19 cellular contexts compared by ENCODE assay signal in the genomic region with DNA sequence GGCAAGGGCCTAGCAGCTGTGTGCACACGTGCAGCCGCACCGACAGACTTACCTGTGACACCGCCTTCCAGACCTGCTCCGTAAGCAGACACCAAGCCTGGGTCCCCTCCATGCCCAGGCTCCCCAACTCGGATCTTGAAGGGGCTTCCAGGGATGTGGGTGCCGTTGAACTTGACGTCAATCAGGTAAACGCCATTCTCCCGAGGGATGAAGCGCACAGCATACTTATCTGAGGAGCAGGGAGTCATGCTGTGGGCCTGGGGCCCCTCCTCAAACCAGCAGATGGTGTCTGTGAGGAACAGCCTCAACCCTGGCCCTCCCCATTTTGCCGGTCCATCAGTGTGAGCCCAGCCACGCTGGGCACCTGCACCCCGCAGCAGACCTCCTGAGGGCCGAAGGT. TPM values are rescaled to one million over a fixed set of nuclear protein-coding genes. Genes with fewer than 3 reads are reported as not detected.
A peak's percentile ranks its signal among the peaks of the same experiment; 100 is the strongest.
DNase-seq lines count a peak whose midpoint lies in the region; ATAC-seq and TF ChIP-seq lines count a peak whose summit lies in the region.
"Had no signal": no experiment of that assay in that cellular context is flagged by ENCODE, and none has a peak within 500 bp of the region (broad histone marks: within the 10 kb centered on the region; RNA-seq: fewer than 3 reads in every experiment).

No MANE protein-coding gene starts in this region.

- peak overlapping the region; percentile 17 for H4K8ac ChIP-seq in neuronal stem cell (ENCODE audit: low read depth, low read length)

- no peak overlapping the region for H3K4me3 ChIP-seq in right atrium auricular region
- H3K4me3 ChIP-seq in WERI-Rb-1 (ENCODE audit: low read depth, low read length): no peak overlapping the region
- no peak overlapping the region for H3K4me3 ChIP-seq in neuronal stem cell (ENCODE audit: low read length in 2 of 2)
- H3K4me3 ChIP-seq: testis had no signal

- no peaks in the 10 kb centered on the region for H3K4me1 Mint-ChIP-seq in chondrocyte (ENCODE audit: low read depth)
- no peaks in the 10 kb centered on the region for H3K4me1 Mint-ChIP-seq in progenitor cell of endocrine pancreas (ENCODE audit: low read depth)
- H3K4me1 Mint-ChIP-seq: mesothelial cell of epicardium had no signal

- H3K9me3 ChIP-seq in right atrium auricular region: no peaks in the 10 kb centered on the region
- H3K9me3 ChIP-seq in WERI-Rb-1 (ENCODE audit: severe bottlenecking): no peaks in the 10 kb centered on the region
- no peaks in the 10 kb centered on the region for H3K9me3 ChIP-seq in neuronal stem cell (replicated peaks in 1 of 2; ENCODE audit: control insufficient read depth in 2 of 2, insufficient read depth in 1 of 2, low read depth in 1 of 2, low read length in 2 of 2)
- H3K9me3 ChIP-seq: testis had no signal

- no peak overlapping the region for H3K4ac ChIP-seq in neuronal stem cell (ENCODE audit: low read length)

- no peaks in the 10 kb centered on the region for H3K9me3 Mint-ChIP-seq in chondrocyte (ENCODE audit: low read depth)
- peaks cover 3% of the 10 kb centered on the region for H3K9me3 Mint-ChIP-seq in progenitor cell of endocrine pancreas (ENCODE audit: low read depth)
- H3K9me3 Mint-ChIP-seq: activated naive CD8-positive, alpha-beta T cell treated with anti-CD3 and anti-CD28 coated beads, Interleukin-2, amount 50 U/mL, for 24 hours; activated T-helper 2 cell treated with anti-CD3 and anti-CD28 coated beads, Interferon-gamma antibody, Interleukin-2, Interleukin-4, amounts not matched to agents 10 μg/mL and 5 μg/mL and 100 μg/mL, durations not matched to agents 14 hours and 24 hours and 36 hours; mesothelial cell of epicardium had no signal

- H3K4me3 Mint-ChIP-seq in chondrocyte (ENCODE audit: unreplicated experiment) (no peak overlapping the region), progenitor cell of endocrine pancreas (ENCODE audit: low read depth) (no peak overlapping the region)
- H3K4me3 Mint-ChIP-seq: activated naive CD8-positive, alpha-beta T cell treated with anti-CD3 and anti-CD28 coated beads, Interleukin-2, amount 50 U/mL, for 24 hours; mesothelial cell of epicardium had no signal

- H3K27ac Mint-ChIP-seq in chondrocyte (ENCODE audit: unreplicated experiment): no peak overlapping the region
- H3K27ac Mint-ChIP-seq in progenitor cell of endocrine pancreas: no peak overlapping the region
- H3K27ac Mint-ChIP-seq: activated naive CD8-positive, alpha-beta T cell treated with anti-CD3 and anti-CD28 coated beads, Interleukin-2, amount 50 U/mL, for 24 hours; activated T-helper 2 cell treated with anti-CD3 and anti-CD28 coated beads, Interferon-gamma antibody, Interleukin-2, Interleukin-4, amounts not matched to agents 10 μg/mL and 5 μg/mL and 100 μg/mL, durations not matched to agents 14 hours and 24 hours and 36 hours; mesothelial cell of epicardium had no signal

- intact Hi-C loops in Right ventricle myocardium superior (cut with DNase I): no loop called here

- no peak overlapping the region for H3K14ac ChIP-seq in neuronal stem cell (ENCODE audit: low read length)

- no CpG with 5 or more reads among the region's 15 CpGs for WGBS in neuronal stem cell (ENCODE audit: extremely low coverage in 2 of 2, insufficient read length in 2 of 2, insufficient replicate concordance in 1 of 2), 2 donors

- H2BK120ac ChIP-seq in neuronal stem cell (ENCODE audit: low read depth, low read length): no peak overlapping the region

- H3K36me3 Mint-ChIP-seq in chondrocyte (ENCODE audit: low read depth) (peaks cover 9% of the 10 kb centered on the region), progenitor cell of endocrine pancreas (ENCODE audit: insufficient read depth) (peaks cover 4% of the 10 kb centered on the region)

- no peak overlapping the region for H2AFZ ChIP-seq in neuronal stem cell (ENCODE audit: low read length)

- H3K27ac ChIP-seq in right atrium auricular region: no peak overlapping the region
- peak overlapping the region; percentile 55 for H3K27ac ChIP-seq in WERI-Rb-1
- H3K27ac ChIP-seq in neuronal stem cell (replicated peaks; ENCODE audit: low read length): no peak overlapping the region
- no peak overlapping the region for H3K27ac ChIP-seq in caudate nucleus (ENCODE audit: low read depth, low read length)
- H3K27ac ChIP-seq: foreskin keratinocyte, testis had no signal

- no peak overlapping the region for H3K9ac ChIP-seq in neuronal stem cell (ENCODE audit: low read depth, low read length, poor library complexity)

- ATAC-seq in Right ventricle myocardium superior (ENCODE audit: poor library complexity): no peak
- ATAC-seq: activated naive CD8-positive, alpha-beta T cell treated with anti-CD3 and anti-CD28 coated beads, Interleukin-2, amount 50 U/mL, for 24 hours; foreskin keratinocyte had no signal

- H3K18ac ChIP-seq in neuronal stem cell (ENCODE audit: low read length): no peak overlapping the region

- H3K27me3 ChIP-seq in right atrium auricular region (no peaks in the 10 kb centered on the region), WERI-Rb-1 (ENCODE audit: insufficient read depth, low read depth, severe bottlenecking) (peaks cover 34% of the 10 kb centered on the region), neuronal stem cell (ENCODE audit: control insufficient read depth in 3 of 3, insufficient read depth in 3 of 3, low read depth in 1 of 3, low read length in 3 of 3) (peaks cover 0 to 2% (median 0%) of the 10 kb centered on the region in 3 experiments)
- H3K27me3 ChIP-seq: foreskin keratinocyte, testis had no signal

- no peak overlapping the region for H3K23ac ChIP-seq in neuronal stem cell (ENCODE audit: low read depth, low read length, poor library complexity)

- H2BK15ac ChIP-seq in neuronal stem cell (ENCODE audit: low read length): no peak overlapping the region

- H4K91ac ChIP-seq in neuronal stem cell (ENCODE audit: low read depth, low read length, poor library complexity): no peak overlapping the region

- H3K4me1 ChIP-seq in right atrium auricular region: no peaks in the 10 kb centered on the region
- H3K4me1 ChIP-seq in neuronal stem cell (ENCODE audit: control insufficient read depth in 2 of 2, insufficient read depth in 1 of 2, low read depth in 1 of 2, low read length in 2 of 2): peaks cover 0 to 4% of the 10 kb centered on the region in 2 donors
- H3K4me1 ChIP-seq: foreskin keratinocyte, testis had no signal

- no peak overlapping the region for H3K4me2 ChIP-seq in neuronal stem cell (ENCODE audit: insufficient read depth, low read length, poor library complexity, severe bottlenecking)

- no peak overlapping the region for H2AK5ac ChIP-seq in neuronal stem cell (ENCODE audit: low read depth, low read length)

- peaks cover 3% of the 10 kb centered on the region for H3K79me1 ChIP-seq in neuronal stem cell (ENCODE audit: low read depth, low read length)

- H3K27me3 Mint-ChIP-seq in chondrocyte (ENCODE audit: low read depth) (no peaks in the 10 kb centered on the region), progenitor cell of endocrine pancreas (no peaks in the 10 kb centered on the region)
- H3K27me3 Mint-ChIP-seq: activated naive CD8-positive, alpha-beta T cell treated with anti-CD3 and anti-CD28 coated beads, Interleukin-2, amount 50 U/mL, for 24 hours had no signal

- no peak overlapping the region for H2BK12ac ChIP-seq in neuronal stem cell (ENCODE audit: low read length)

- H2BK5ac ChIP-seq in neuronal stem cell (ENCODE audit: low read length): no peak overlapping the region

- peaks cover 63% of the 10 kb centered on the region for H3K36me3 ChIP-seq in right atrium auricular region
- peaks cover 70% of the 10 kb centered on the region for H3K36me3 ChIP-seq in WERI-Rb-1
- H3K36me3 ChIP-seq in neuronal stem cell (replicated peaks in 1 of 2; ENCODE audit: control insufficient read depth in 2 of 2, insufficient read depth in 2 of 2, low read length in 2 of 2): peaks cover 53 to 68% of the 10 kb centered on the region in 2 donors

- peak; percentile 14 for DNase-seq in Right ventricle myocardium superior
- DNase-seq in right atrium auricular region (ENCODE audit: low spot score): no peak
- peak; percentile 20 for DNase-seq in EH (ENCODE audit: low read depth)
- peak; percentile 51 for DNase-seq in WERI-Rb-1
- DNase-seq in neuronal stem cell (ENCODE audit: low spot score): no peak
- DNase-seq in chondrocyte (ENCODE audit: low spot score): no peak
- no peak for DNase-seq in caudate nucleus (lab: John Stamatoyannopoulos, UW)
- DNase-seq in progenitor cell of endocrine pancreas (ENCODE audit: low spot score, unreplicated experiment): no peak
- DNase-seq: activated CD4-positive, alpha-beta T cell treated with anti-CD3 and anti-CD28 coated beads, Interleukin-2, amount 50 U/mL, for 48 hours; activated naive CD8-positive, alpha-beta T cell treated with anti-CD3 and anti-CD28 coated beads, Interleukin-2, amount 50 U/mL, for 24 hours; foreskin keratinocyte; NCI-H1105 treated with DMSO at 0.1 percent for 48 hours; NCI-H2107; NCI-H524; T-helper 1 cell; testis had no signal

- no peak for TF ChIP-seq CTCF in right atrium auricular region (IDR thresholded peaks at IDR 0.05)
- TF ChIP-seq CTCF in WERI-Rb-1 (IDR thresholded peaks at IDR 0.05; ENCODE audit: low read depth, low read length): no peak
- TF ChIP-seq CTCF in chondrocyte (IDR thresholded peaks at IDR 0.05): no peak
- no peak for TF ChIP-seq CTCF in progenitor cell of endocrine pancreas (IDR thresholded peaks at IDR 0.05; ENCODE audit: unreplicated experiment)

RNA-seq across cellular contexts. Expression of a gene that starts 24.5 kb away (rescaled TPM):
- total RNA-seq in Right ventricle myocardium superior (216 TPM), right atrium auricular region (100 to 1,000 TPM; 263 to 419 TPM), chondrocyte (1,923 to 4,327 TPM (median 4,325 TPM) in 3 replicates), progenitor cell of endocrine pancreas (765 and 777 TPM in 2 replicates)
- polyA plus RNA-seq in neuronal stem cell (2013, experiment 1 of 2): 215 TPM
- 217 TPM for polyA plus RNA-seq in neuronal stem cell (2013, experiment 2 of 2)

RNA-seq across cellular contexts. Expression of a gene that starts 29.1 kb away (rescaled TPM):
- total RNA-seq in Right ventricle myocardium superior: 49.2 TPM
- total RNA-seq in right atrium auricular region: 10 to 100 TPM; 41.5 to 47.0 TPM
- polyA plus RNA-seq in neuronal stem cell (2013, experiment 1 of 2): 55.3 TPM
- polyA plus RNA-seq in neuronal stem cell (2013, experiment 2 of 2): 56.6 TPM
- 66.3 to 81.7 TPM (median 81.1 TPM) in 3 replicates for total RNA-seq in chondrocyte
- 42.5 and 45.9 TPM in 2 replicates for total RNA-seq in progenitor cell of endocrine pancreas

RNA-seq across cellular contexts. Expression of a gene that starts 48.2 kb away (rescaled TPM):
- total RNA-seq in Right ventricle myocardium superior (2,020 TPM), right atrium auricular region (1,000 to 10,000 TPM; 1,667 to 4,587 TPM), chondrocyte (1,847 to 2,160 TPM (median 2,120 TPM) in 3 replicates), progenitor cell of endocrine pancreas (2,364 and 2,443 TPM in 2 replicates)
- polyA plus RNA-seq in neuronal stem cell (2013, experiment 1 of 2): 4,532 TPM
- 4,365 TPM for polyA plus RNA-seq in neuronal stem cell (2013, experiment 2 of 2)

RNA-seq across cellular contexts. Expression of a gene that starts 54.4 kb away (rescaled TPM):
- total RNA-seq in Right ventricle myocardium superior: 14.0 TPM
- total RNA-seq in right atrium auricular region: 1 to 10 TPM; 1.1 to 4.0 TPM
- 2.4 TPM for polyA plus RNA-seq in neuronal stem cell (2013, experiment 1 of 2)
- polyA plus RNA-seq in neuronal stem cell (2013, experiment 2 of 2): 2.1 TPM
- not detected in 3 replicates for total RNA-seq in chondrocyte
- total RNA-seq in progenitor cell of endocrine pancreas: not detected in 2 replicates
- total RNA-seq: foreskin keratinocyte had no signal
- polyA plus RNA-seq: AG04450, foreskin keratinocyte had no signal

RNA-seq across cellular contexts. Expression of a gene that starts 55.1 kb away (rescaled TPM):
- total RNA-seq in Right ventricle myocardium superior (not detected), right atrium auricular region (not detected), chondrocyte (not detected in 3 replicates), progenitor cell of endocrine pancreas (not detected in 2 replicates)
- not detected for polyA plus RNA-seq in neuronal stem cell (2013, experiment 1 of 2)
- polyA plus RNA-seq in neuronal stem cell (2013, experiment 2 of 2): not detected
- total RNA-seq: activated T-helper 2 cell treated with anti-CD3 and anti-CD28 coated beads, Interferon-gamma antibody, Interleukin-2, Interleukin-4, amounts not matched to agents 10 μg/mL and 5 μg/mL and 100 μg/mL, durations not matched to agents 14 hours and 24 hours and 36 hours; foreskin keratinocyte; mesothelial cell of epicardium had no signal
- polyA plus RNA-seq: AG04450, foreskin keratinocyte had no signal

Comparison
In these comparisons a context has a peak if more than half of its experiments do, and no peak if none do; other contexts are left out.
1. DNase-seq: peak in Right ventricle myocardium superior (single experiment), EH (single experiment) and WERI-Rb-1 (single experiment); none in right atrium auricular region (single experiment), neuronal stem cell (single experiment), chondrocyte (single experiment), caudate nucleus (0 of 61) and progenitor cell of endocrine pancreas (single experiment).